ENCODE assay signal across 8 cellular contexts in genomic region chr5:122701640-122702523, GRCh38.
DNase-seq lines count a peak whose midpoint lies in the region; ATAC-seq and TF ChIP-seq lines count a peak whose summit lies in the region.

No MANE protein-coding gene starts in this region.

- peaks cover 2% of the 10 kb centered on the region for H3K27me3 Mint-ChIP-seq in CD8-positive, alpha-beta T cell (ENCODE audit: low read depth)
- no peaks in the 10 kb centered on the region for H3K27me3 Mint-ChIP-seq in CD4-positive, alpha-beta T cell

- no peak for DNase-seq in CD8-positive, alpha-beta T cell
- DNase-seq in Peyer's patch (peak in 2 of 3 donors; percentile 58 to 72), OCI-M2 (lab: John Stamatoyannopoulos, UW; ENCODE audit: unreplicated experiment) (no peak), HuH-7.5 (ENCODE audit: low spot score) (no peak)
- DNase-seq in CD4-positive, alpha-beta T cell: no peak
- DNase-seq in central memory CD4-positive, alpha-beta T cell: no peak

- TF ChIP-seq CTCF in CD8-positive, alpha-beta T cell (IDR thresholded peaks at IDR 0.05): no peak
- no peak for TF ChIP-seq CTCF in Peyer's patch (IDR thresholded peaks at IDR 0.05)
- TF ChIP-seq CTCF in CD4-positive, alpha-beta T cell (IDR thresholded peaks at IDR 0.05): no peak

- peak overlapping the region; percentile 45 for H3K27ac Mint-ChIP-seq in CD8-positive, alpha-beta T cell
- no peak overlapping the region for H3K27ac Mint-ChIP-seq in CD4-positive, alpha-beta T cell

- intact Hi-C loops in CD8-positive, alpha-beta T cell (cut with DNase I, micrococcal nuclease): loop anchor here in 1 of 2 experiments (10.0 kb wide), 1 partner anchor 293 kb away; no protein-coding TSS in a partner anchor
- intact Hi-C loops in CD4-positive, alpha-beta T cell (cut with DNase I, micrococcal nuclease): loop anchor here in 1 of 2 experiments (5.0 to 10.0 kb wide), 2 partner anchors 293 to 910 kb away; no protein-coding TSS in a partner anchor

- no peak overlapping the region for H3K27ac ChIP-seq in CD8-positive, alpha-beta T cell (ENCODE audit: low read depth, low read length)
- peak overlapping the region in 1 of 4 donors; percentile 59 for H3K27ac ChIP-seq in Peyer's patch
- no peak overlapping the region for H3K27ac ChIP-seq in CD4-positive, alpha-beta T cell (ENCODE audit: low read depth, low read length)

- H3K27me3 ChIP-seq in CD8-positive, alpha-beta T cell (ENCODE audit: insufficient read depth, low read length): no peaks in the 10 kb centered on the region
- no peaks in the 10 kb centered on the region for H3K27me3 ChIP-seq in Peyer's patch
- no peaks in the 10 kb centered on the region for H3K27me3 ChIP-seq in CD4-positive, alpha-beta T cell (ENCODE audit: control insufficient read depth, insufficient read depth, low read length)

- TF ChIP-seq POLR2A in Peyer's patch (IDR thresholded peaks at IDR 0.05): no peak

- H3K4me1 ChIP-seq in CD8-positive, alpha-beta T cell (ENCODE audit: insufficient read depth, low read length): no peaks in the 10 kb centered on the region
- no peaks in the 10 kb centered on the region for H3K4me1 ChIP-seq in Peyer's patch

- no peaks in the 10 kb centered on the region for H3K36me3 Mint-ChIP-seq in CD8-positive, alpha-beta T cell
- no peaks in the 10 kb centered on the region for H3K36me3 Mint-ChIP-seq in CD4-positive, alpha-beta T cell (ENCODE audit: low read depth)

- CTCF ChIA-PET in CD8-positive, alpha-beta T cell (lab: Charles Lee): no interaction called here
- CTCF ChIA-PET in CD4-positive, alpha-beta T cell (lab: Charles Lee): no interaction called here

- H3K4me3 Mint-ChIP-seq in CD8-positive, alpha-beta T cell: no peak overlapping the region
- no peak overlapping the region for H3K4me3 Mint-ChIP-seq in CD4-positive, alpha-beta T cell

- no peaks in the 10 kb centered on the region for H3K36me3 ChIP-seq in CD8-positive, alpha-beta T cell (ENCODE audit: insufficient read depth, low read length)
- no peaks in the 10 kb centered on the region for H3K36me3 ChIP-seq in Peyer's patch

- POLR2A ChIA-PET in CD8-positive, alpha-beta T cell (lab: Charles Lee): no interaction called here
- POLR2A ChIA-PET in CD4-positive, alpha-beta T cell (lab: Charles Lee): interaction anchor here (0.6 kb wide), 1 partner anchor 13 kb away, joined by 4 read pairs; no protein-coding TSS in a partner anchor

- no peak overlapping the region for H3K4me3 ChIP-seq in CD8-positive, alpha-beta T cell (ENCODE audit: low read depth, low read length)
- no peak overlapping the region for H3K4me3 ChIP-seq in Peyer's patch

- no peaks in the 10 kb centered on the region for H3K4me1 Mint-ChIP-seq in CD8-positive, alpha-beta T cell (ENCODE audit: low read depth)
- H3K4me1 Mint-ChIP-seq in CD4-positive, alpha-beta T cell (ENCODE audit: low read depth): no peaks in the 10 kb centered on the region

- H3K9me3 ChIP-seq in CD8-positive, alpha-beta T cell (ENCODE audit: low read length): no peaks in the 10 kb centered on the region
- H3K9me3 ChIP-seq in Peyer's patch: no peaks in the 10 kb centered on the region
- H3K9me3 ChIP-seq in CD4-positive, alpha-beta T cell (ENCODE audit: control insufficient read depth, low read length): no peaks in the 10 kb centered on the region

- H3K9me3 Mint-ChIP-seq in CD8-positive, alpha-beta T cell: no peaks in the 10 kb centered on the region
- H3K9me3 Mint-ChIP-seq in CD4-positive, alpha-beta T cell: no peaks in the 10 kb centered on the region

- ATAC-seq in CD8-positive, alpha-beta T cell: no peak
- peak; percentile 100 for ATAC-seq in GM19035 (IDR thresholded peaks at IDR 0.05; ENCODE audit: unreplicated experiment)
- peak; percentile 99 for ATAC-seq in HG02870 (IDR thresholded peaks at IDR 0.05; ENCODE audit: unreplicated experiment)
- no peak for ATAC-seq in CD4-positive, alpha-beta T cell (ENCODE audit: poor library complexity)

Comparison
In these comparisons a context has a peak if more than half of its experiments do, and no peak if none do; other contexts are left out.
1. ATAC-seq: peak in GM19035 (single experiment) and HG02870 (single experiment); none in CD8-positive, alpha-beta T cell (single experiment) and CD4-positive, alpha-beta T cell (single experiment).
2. DNase-seq: peak in Peyer's patch (2 of 3); none in CD8-positive, alpha-beta T cell (0 of 7), OCI-M2 (single experiment), CD4-positive, alpha-beta T cell (0 of 10), HuH-7.5 (single experiment) and central memory CD4-positive, alpha-beta T cell (single experiment).